9 cellular contexts compared by ENCODE assay signal in genomic region chr6:44226368-44227137, GRCh38. TPM values are rescaled to one million over a fixed set of nuclear protein-coding genes. Genes with fewer than 3 reads are reported as not detected.
DNase-seq lines count a peak whose midpoint lies in the region; TF ChIP-seq lines count a peak whose summit lies in the region.
"Had no signal": no experiment of that assay in that cellular context is flagged by ENCODE, and none has a peak within 500 bp of the region (broad histone marks: within the 10 kb centered on the region; RNA-seq: fewer than 3 reads in every experiment).

No MANE protein-coding gene starts in this region.

- H3K9ac ChIP-seq in HUES64 (ENCODE audit: low read depth, low read length) = 0 out of 2 replicates have a peak overlapping the region, but pooled peaks have one; percentile 5

- H3K27me3 ChIP-seq in HUES64 (ENCODE audit: insufficient read depth, low read length) = no peaks in the 10 kb centered on the region
- H3K27me3 ChIP-seq in breast epithelium = no peaks in the 10 kb centered on the region

- H3K9me3 ChIP-seq in HUES64 (ENCODE audit: insufficient read depth, low read depth, low read length) = no peaks in the 10 kb centered on the region
- H3K9me3 ChIP-seq in breast epithelium = no peaks in the 10 kb centered on the region

- peaks cover 42% of the 10 kb centered on the region for H3K36me3 ChIP-seq in HUES64 (ENCODE audit: insufficient read depth, low read length)
- no peaks in the 10 kb centered on the region for H3K36me3 ChIP-seq in breast epithelium

- WGBS in HUES64 = 70% methylated on average over 14 of the region's 15 CpGs

- no peak for TF ChIP-seq CTCF in breast epithelium (IDR thresholded peaks at IDR 0.05)

- peaks cover 37% of the 10 kb centered on the region for H3K4me1 ChIP-seq in HUES64 (ENCODE audit: insufficient read depth, low read length)
- peaks cover 12 to 46% of the 10 kb centered on the region in 2 donors for H3K4me1 ChIP-seq in breast epithelium

- H3K4me3 ChIP-seq in HUES64 (ENCODE audit: low read length) (no peak overlapping the region), breast epithelium (peak overlapping the region; percentile 7 to 43 (median 20))

- DNase-seq in breast epithelium (ENCODE audit: low spot score in 2 of 2) (no peak), occipital lobe (lab: John Stamatoyannopoulos, UW) (peak; percentile 39), NCI-H524 (lab: John Stamatoyannopoulos, UW) (no peak), glomerular visceral epithelial cell (ENCODE audit: extremely low spot score) (no peak), NCI-H526 treated with DMSO at 0.1 percent for 48 hours (lab: John Stamatoyannopoulos, UW) (no peak)
- DNase-seq: NCI-H2029 had no signal

- no peak for TF ChIP-seq POLR2A in breast epithelium (IDR thresholded peaks at IDR 0.05)

- no peak overlapping the region for H3K27ac ChIP-seq in HUES64 (ENCODE audit: low read depth, low read length)
- H3K27ac ChIP-seq in breast epithelium = peak overlapping the region; percentile 98 to 99

- intact Hi-C loops in breast epithelium (cut with DNase I; ENCODE audit: low total_unique reads) = no loop called here

RNA-seq across cellular contexts. Expression of gene SLC29A1, which starts 3.2 kb away (rescaled TPM):
- polyA plus RNA-seq in HUES64 (2013, experiment 1 of 2) = 140 TPM
- polyA plus RNA-seq in HUES64 (2013, experiment 2 of 2) = 142 TPM
- total RNA-seq in breast epithelium (100 to 1,000 TPM; 106 to 140 (median 110) TPM), occipital lobe (5.5 TPM)

RNA-seq across cellular contexts. Expression of gene MYMX, which starts 9.8 kb away (rescaled TPM):
- 3.7 TPM for polyA plus RNA-seq in HUES64 (2013, experiment 1 of 2)
- 3.9 TPM for polyA plus RNA-seq in HUES64 (2013, experiment 2 of 2)
- 1 to 10 TPM in 2 of 3 donors, under 1 TPM in 1; 0.88 to 3.4 (median 2.9) TPM for total RNA-seq in breast epithelium
- not detected for total RNA-seq in occipital lobe
- total RNA-seq: activated CD8-positive, alpha-beta memory T cell treated with anti-CD3 and anti-CD28 coated beads for 36 hours; renal cortical epithelial cell had no signal

RNA-seq across cellular contexts. Expression of gene HSP90AB1, which starts 20.3 kb away (rescaled TPM):
- 1,640 TPM for polyA plus RNA-seq in HUES64 (2013, experiment 1 of 2)
- polyA plus RNA-seq in HUES64 (2013, experiment 2 of 2) = 1,626 TPM
- total RNA-seq in breast epithelium = 100 to 1,000 TPM; 643 to 810 (median 662) TPM
- total RNA-seq in occipital lobe = 440 TPM

RNA-seq across cellular contexts. Expression of gene SLC35B2, which starts 30.8 kb away (rescaled TPM):
- 30.4 TPM for polyA plus RNA-seq in HUES64 (2013, experiment 1 of 2)
- polyA plus RNA-seq in HUES64 (2013, experiment 2 of 2) = 35.2 TPM
- 10 to 100 TPM; 32.8 to 50.5 (median 38.1) TPM for total RNA-seq in breast epithelium
- 33.1 TPM for total RNA-seq in occipital lobe

RNA-seq across cellular contexts. Expression of gene NFKBIE, which starts 38.8 kb away (rescaled TPM):
- 8.9 TPM for polyA plus RNA-seq in HUES64 (2013, experiment 1 of 2)
- 10.3 TPM for polyA plus RNA-seq in HUES64 (2013, experiment 2 of 2)
- total RNA-seq in breast epithelium = 10 to 100 TPM in 2 of 3 donors, 1 to 10 TPM in 1; 4.0 to 25.9 (median 14.4) TPM
- total RNA-seq in occipital lobe = 7.8 TPM

Comparison
In these comparisons a context has a peak if more than half of its experiments do, and no peak if none do; other contexts are left out.
1. RNA of gene SLC29A1, which starts 3.2 kb away (total RNA-seq): 106 to 140 TPM in breast epithelium; 5.5 TPM in occipital lobe (single experiment); every median in the first group is over 10 times any median in the second.